1 cellular context compared by ENCODE assay signal in the genomic region with DNA sequence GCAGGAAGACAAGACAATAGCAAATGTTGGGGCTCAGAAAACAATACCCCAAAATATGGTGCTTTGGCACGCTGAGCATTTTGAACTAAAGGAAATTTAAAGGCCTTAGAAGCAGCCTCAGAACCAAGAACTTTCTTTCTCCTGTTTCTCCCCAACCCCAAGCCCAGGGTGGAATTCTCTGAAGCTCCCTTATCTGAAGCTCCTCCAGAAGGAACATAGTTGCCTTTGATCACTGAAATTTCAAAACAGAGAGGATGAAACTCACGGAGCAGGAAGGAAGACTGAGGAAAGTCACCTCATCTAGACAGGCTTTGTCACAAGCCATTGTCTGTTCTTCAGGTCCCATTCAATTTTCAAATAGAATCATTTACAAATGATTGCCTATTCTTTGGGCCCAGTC.
TF ChIP-seq lines count a peak whose summit lies in the region.

No MANE protein-coding gene starts in this region.

TF ChIP-seq in IMR-90, 13 proteins besides CTCF, POLR2A, EP300 and RAD21:
- no peak for TF ChIP-seq MAZ (IDR thresholded peaks at IDR 0.05; ENCODE audit: borderline replicate concordance, low read depth, low read length)
- TF ChIP-seq FOS (IDR thresholded peaks at IDR 0.05; ENCODE audit: low read depth, low read length), result no peak
- no peak for TF ChIP-seq CEBPB (IDR thresholded peaks at IDR 0.05; ENCODE audit: low read depth, low read length)
- no peak for TF ChIP-seq ELK1 (IDR thresholded peaks at IDR 0.05; ENCODE audit: borderline replicate concordance, low read depth, low read length)
- TF ChIP-seq MAFK (IDR thresholded peaks at IDR 0.05; ENCODE audit: low read depth, low read length), result no peak
- TF ChIP-seq CHD1 (IDR thresholded peaks at IDR 0.05; ENCODE audit: low read depth, low read length), result no peak
- no peak for TF ChIP-seq SMC3 (IDR thresholded peaks at IDR 0.05; ENCODE audit: low read depth, low read length)
- no peak for TF ChIP-seq BHLHE40 (IDR thresholded peaks at IDR 0.05; ENCODE audit: low read depth, low read length)
- no peak for TF ChIP-seq NFE2L2 (IDR thresholded peaks at IDR 0.05; ENCODE audit: low read depth, low read length)
- no peak for TF ChIP-seq RFX5 (IDR thresholded peaks at IDR 0.05; ENCODE audit: low read depth, low read length)
- TF ChIP-seq, protein P1, sequence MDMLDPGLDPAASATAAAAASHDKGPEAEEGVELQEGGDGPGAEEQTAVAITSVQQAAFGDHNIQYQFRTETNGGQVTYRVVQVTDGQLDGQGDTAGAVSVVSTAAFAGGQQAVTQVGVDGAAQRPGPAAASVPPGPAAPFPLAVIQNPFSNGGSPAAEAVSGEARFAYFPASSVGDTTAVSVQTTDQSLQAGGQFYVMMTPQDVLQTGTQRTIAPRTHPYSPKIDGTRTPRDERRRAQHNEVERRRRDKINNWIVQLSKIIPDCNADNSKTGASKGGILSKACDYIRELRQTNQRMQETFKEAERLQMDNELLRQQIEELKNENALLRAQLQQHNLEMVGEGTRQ (IDR thresholded peaks at IDR 0.05; ENCODE audit: low read depth, low read length), result no peak
- TF ChIP-seq RCOR1 (IDR thresholded peaks at IDR 0.05; ENCODE audit: insufficient replicate concordance, low read length), result no peak
- TF ChIP-seq MXI1 (IDR thresholded peaks at IDR 0.05; ENCODE audit: borderline replicate concordance, low read depth, low read length), result no peak
